ENCODE assay signal across 8 cellular contexts in the genomic region with DNA sequence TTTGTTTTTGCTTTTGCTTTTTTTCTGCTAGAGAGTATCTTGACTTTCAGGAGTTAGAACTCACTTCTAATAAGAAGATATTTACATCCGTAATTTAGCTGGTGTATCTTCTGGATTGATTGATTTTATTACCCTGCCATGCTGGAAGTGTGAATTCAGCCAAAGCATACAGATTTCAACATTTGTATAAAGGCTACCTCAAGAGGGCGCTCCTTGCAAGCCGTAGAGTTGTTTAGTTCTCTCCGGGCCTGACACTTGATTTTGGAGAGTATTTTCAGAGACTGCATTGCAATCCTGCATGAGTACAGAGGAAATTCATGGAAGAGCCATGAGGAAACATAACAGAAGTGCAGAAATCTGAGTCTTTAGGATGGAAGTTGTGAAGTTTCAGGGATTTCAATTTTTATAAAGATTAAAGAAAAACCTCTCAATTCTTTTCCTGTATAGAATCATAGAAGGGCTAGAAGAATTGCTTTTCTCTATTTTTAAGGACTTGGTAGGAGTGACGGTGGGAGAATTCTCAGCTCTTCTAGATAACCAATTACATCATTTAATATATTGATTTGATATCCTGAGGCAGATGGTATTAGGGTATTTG.
DNase-seq lines count a peak whose midpoint lies in the region; ATAC-seq, FAIRE-seq and TF ChIP-seq lines count a peak whose summit lies in the region.

No MANE protein-coding gene starts in this region.

- H3K27me3 ChIP-seq in left lung = no peaks in the 10 kb centered on the region

- H3K4me1 ChIP-seq in left lung = no peaks in the 10 kb centered on the region

- H3K27ac ChIP-seq in caudate nucleus (ENCODE audit: low read depth, low read length) (no peak overlapping the region), left lung (no peak overlapping the region)

- peak; percentile 70 for DNase-seq in NCI-H2171 (lab: John Stamatoyannopoulos, UW)
- DNase-seq in caudate nucleus (lab: John Stamatoyannopoulos, UW) = peak in 42 of 61 donors; percentile 2 to 80 (median 26)
- DNase-seq in left lung = no peak
- DNase-seq in stimulated activated CD4-positive, alpha-beta T cell treated with anti-CD3 and anti-CD28 coated beads, TNF-alpha, amount 100 ng/mL, for 48 hours (ENCODE audit: low read depth in 3 of 3) = peak; percentile 25 to 58 (median 58)

- H3K9me3 ChIP-seq in left lung = no peaks in the 10 kb centered on the region

- H3K36me3 ChIP-seq in left lung = no peaks in the 10 kb centered on the region

- peak; percentile 62 for TF ChIP-seq CTCF in WI38 (IDR thresholded peaks at IDR 0.05; ENCODE audit: low read depth, low read length)
- TF ChIP-seq CTCF in left lung (IDR thresholded peaks at IDR 0.05) = peak; percentile 52 to 69

- peak; percentile 90 for FAIRE-seq in G401.6 (lab: Jason Lieb, UNC)

- H3K4me3 ChIP-seq in WI38 (ENCODE audit: low read depth, low read length) (no peak overlapping the region), left lung (no peak overlapping the region)

- ATAC-seq in HG02678 (IDR thresholded peaks at IDR 0.05; ENCODE audit: unreplicated experiment) (peak; percentile 53), left lung (peak; percentile 92), HG03139 (IDR thresholded peaks at IDR 0.05; ENCODE audit: unreplicated experiment) (no peak)

- intact Hi-C loops in left lung (cut with DNase I) = loop anchor here in 1 of 2 donors (10.0 kb wide), 1 partner anchor 246 kb away; no protein-coding TSS in a partner anchor

Comparison
In these comparisons a context has a peak if more than half of its experiments do, and no peak if none do; other contexts are left out.
1. DNase-seq: peak in NCI-H2171 (single experiment), caudate nucleus (42 of 61) and stimulated activated CD4-positive, alpha-beta T cell treated with anti-CD3 and anti-CD28 coated beads, TNF-alpha, amount 100 ng/mL, for 48 hours (3 of 3); none in left lung (0 of 2).